In the genomic region with DNA sequence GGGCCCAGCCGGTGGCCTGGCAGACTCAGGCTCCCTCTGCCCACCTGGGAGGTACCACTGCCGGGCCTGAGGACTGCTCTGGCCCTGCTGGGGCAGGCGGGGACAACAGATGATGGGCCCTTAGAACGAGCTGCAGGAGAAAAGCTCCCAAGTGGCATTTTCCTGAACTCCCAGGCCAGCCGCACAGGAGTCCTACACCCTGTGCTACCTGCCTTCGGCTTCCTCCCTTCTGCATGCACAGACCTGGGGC, we compare ENCODE assay signal across 7 cellular contexts. TPM values are rescaled to one million over a fixed set of nuclear protein-coding genes. Genes with fewer than 3 reads are reported as not detected.
A peak's percentile ranks its signal among the peaks of the same experiment; 100 is the strongest.
DNase-seq lines count a peak whose midpoint lies in the region; FAIRE-seq and TF ChIP-seq lines count a peak whose summit lies in the region.

No MANE protein-coding gene starts in this region.

- peaks cover 30% of the 10 kb centered on the region for H3F3A ChIP-seq in PC-9 (ENCODE audit: insufficient read depth, low read depth)

- no peaks in the 10 kb centered on the region for H3K9me3 Mint-ChIP-seq in activated CD4-positive, alpha-beta memory T cell treated with anti-CD3 and anti-CD28 coated beads, Interleukin-2, amount 10 ng/mL, durations not matched to agents 7 days and 5 days
- H3K9me3 Mint-ChIP-seq in stimulated activated naive CD8-positive, alpha-beta T cell treated with anti-CD3 and anti-CD28 coated beads, Interleukin-15, Interleukin-2, amounts not matched to agents 100 ng/mL and 50 ng/mL, for 24 hours, result no peaks in the 10 kb centered on the region

- no TSS peak for BruUV-seq in PC-9 (replicated peaks; lab: Mats Ljungman, UMichigan)

- H3K9me2 ChIP-seq in PC-9 (ENCODE audit: insufficient read depth), result no peaks in the 10 kb centered on the region

- no peak overlapping the region for H3K4me2 ChIP-seq in PC-9

- H3K36me3 ChIP-seq in left ventricle myocardium inferior (peaks cover 41% of the 10 kb centered on the region), PC-9 (ENCODE audit: low read depth) (peaks cover 21% of the 10 kb centered on the region)

- CTCF ChIA-PET in activated CD4-positive, alpha-beta memory T cell treated with anti-CD3 and anti-CD28 coated beads, Interleukin-2, amount 10 ng/mL, durations not matched to agents 7 days and 5 days (lab: Charles Lee), result interaction anchor here (1.3 to 2.5 kb wide), 6 partner anchors 9 to 328 kb away, joined by 5 to 24 read pairs (median 10); partner anchors contain the start of genes DSTN and RRBP1
- CTCF ChIA-PET in PC-9 (lab: Charles Lee), result interaction anchor here (1.0 kb wide), 1 partner anchor 32 kb away, joined by 3 read pairs; no protein-coding TSS in a partner anchor

- no peak overlapping the region for H2AFZ ChIP-seq in PC-9

- H3K4me1 ChIP-seq in left ventricle myocardium inferior, result peaks cover 83% of the 10 kb centered on the region
- peaks cover 5% of the 10 kb centered on the region for H3K4me1 ChIP-seq in PC-9 (replicated peaks; ENCODE audit: insufficient read depth)

- TF ChIP-seq CTCF in HFF-Myc (IDR thresholded peaks at IDR 0.05; ENCODE audit: low read depth, low read length, missing control alignments), result peak; percentile 39
- no peak for TF ChIP-seq CTCF in left ventricle myocardium inferior (IDR thresholded peaks at IDR 0.05; ENCODE audit: borderline replicate concordance)
- TF ChIP-seq CTCF in PC-9 (conservative IDR thresholded peaks at IDR 0.05), result no peak

- TF ChIP-seq POLR2A in GM12892 (IDR thresholded peaks at IDR 0.05; ENCODE audit: low read depth, low read length), result no peak

- H3K27ac Mint-ChIP-seq in activated CD4-positive, alpha-beta memory T cell treated with anti-CD3 and anti-CD28 coated beads, Interleukin-2, amount 10 ng/mL, durations not matched to agents 7 days and 5 days, result peak overlapping the region; percentile 95
- H3K27ac Mint-ChIP-seq in stimulated activated naive CD8-positive, alpha-beta T cell treated with anti-CD3 and anti-CD28 coated beads, Interleukin-15, Interleukin-2, amounts not matched to agents 100 ng/mL and 50 ng/mL, for 24 hours, result peak overlapping the region; percentile 16

- H3K27ac ChIP-seq in left ventricle myocardium inferior (replicated peaks) (peak overlapping the region; percentile 67), PC-9 (no peak overlapping the region)

- POLR2A ChIA-PET in activated CD4-positive, alpha-beta memory T cell treated with anti-CD3 and anti-CD28 coated beads, Interleukin-2, amount 10 ng/mL, durations not matched to agents 7 days and 5 days (lab: Charles Lee), result interaction anchor here (0.7 to 2.6 kb wide), 13 partner anchors 10 to 356 kb away, joined by 3 to 47 read pairs (median 4); partner anchors contain the start of genes BFSP1, DSTN and RRBP1
- POLR2A ChIA-PET in PC-9 (lab: Charles Lee; ENCODE audit: unreplicated experiment), result no interaction called here

- peaks cover 50% of the 10 kb centered on the region for H3K4me1 Mint-ChIP-seq in activated CD4-positive, alpha-beta memory T cell treated with anti-CD3 and anti-CD28 coated beads, Interleukin-2, amount 10 ng/mL, durations not matched to agents 7 days and 5 days
- peaks cover 40% of the 10 kb centered on the region for H3K4me1 Mint-ChIP-seq in stimulated activated naive CD8-positive, alpha-beta T cell treated with anti-CD3 and anti-CD28 coated beads, Interleukin-15, Interleukin-2, amounts not matched to agents 100 ng/mL and 50 ng/mL, for 24 hours (ENCODE audit: low read depth)

- H3K4me3 ChIP-seq in HFF-Myc (replicated peaks; ENCODE audit: low read depth, low read length) (no peak overlapping the region), left ventricle myocardium inferior (no peak overlapping the region), PC-9 (no peak overlapping the region)

- intact Hi-C loops in left ventricle myocardium inferior (cut with micrococcal nuclease) (loop anchor here (10.0 kb wide), 1 partner anchor 76 kb away; the partner anchor contains the start of gene BFSP1), PC-9 (cut with micrococcal nuclease; ENCODE audit: unreplicated experiment) (loop anchor here (2.0 kb wide), 1 partner anchor 288 kb away; no protein-coding TSS in a partner anchor)

- H3K36me3 Mint-ChIP-seq in activated CD4-positive, alpha-beta memory T cell treated with anti-CD3 and anti-CD28 coated beads, Interleukin-2, amount 10 ng/mL, durations not matched to agents 7 days and 5 days (ENCODE audit: low read depth), result peaks cover 26% of the 10 kb centered on the region
- peaks cover 13% of the 10 kb centered on the region for H3K36me3 Mint-ChIP-seq in stimulated activated naive CD8-positive, alpha-beta T cell treated with anti-CD3 and anti-CD28 coated beads, Interleukin-15, Interleukin-2, amounts not matched to agents 100 ng/mL and 50 ng/mL, for 24 hours (ENCODE audit: low read depth)

- H3K79me2 ChIP-seq in PC-9 (ENCODE audit: low read depth), result peaks cover 25% of the 10 kb centered on the region

- DNase-seq in HFF-Myc (ENCODE audit: extremely low read depth, low read depth) (no peak), left ventricle myocardium inferior (no peak), DMS 273 treated with DMSO at 0.1 percent for 48 hours (lab: John Stamatoyannopoulos, UW) (no peak), PC-9 (no peak), GM12892 (ENCODE audit: insufficient read length) (no peak)
- no peak for DNase-seq in activated CD4-positive, alpha-beta memory T cell treated with anti-CD3 and anti-CD28 coated beads, Interleukin-2, amount 10 ng/mL, durations not matched to agents 7 days and 5 days

- H3K27me3 ChIP-seq in left ventricle myocardium inferior (ENCODE audit: low read depth) (no peaks in the 10 kb centered on the region), PC-9 (ENCODE audit: insufficient read depth, low read depth) (no peaks in the 10 kb centered on the region)

- peak overlapping the region; percentile 48 for H3K4me3 Mint-ChIP-seq in activated CD4-positive, alpha-beta memory T cell treated with anti-CD3 and anti-CD28 coated beads, Interleukin-2, amount 10 ng/mL, durations not matched to agents 7 days and 5 days
- H3K4me3 Mint-ChIP-seq in stimulated activated naive CD8-positive, alpha-beta T cell treated with anti-CD3 and anti-CD28 coated beads, Interleukin-15, Interleukin-2, amounts not matched to agents 100 ng/mL and 50 ng/mL, for 24 hours, result peak overlapping the region; percentile 5

- peaks cover 15% of the 10 kb centered on the region; the same call in 1 of the 2 replicates for H4K20me1 ChIP-seq in PC-9 (ENCODE audit: insufficient read depth)

- FAIRE-seq in GM12892 (lab: Jason Lieb, UNC), result no peak

- no peaks in the 10 kb centered on the region for H3K27me3 Mint-ChIP-seq in activated CD4-positive, alpha-beta memory T cell treated with anti-CD3 and anti-CD28 coated beads, Interleukin-2, amount 10 ng/mL, durations not matched to agents 7 days and 5 days
- H3K27me3 Mint-ChIP-seq in stimulated activated naive CD8-positive, alpha-beta T cell treated with anti-CD3 and anti-CD28 coated beads, Interleukin-15, Interleukin-2, amounts not matched to agents 100 ng/mL and 50 ng/mL, for 24 hours, result no peaks in the 10 kb centered on the region

- no peaks in the 10 kb centered on the region for H3K9me3 ChIP-seq in left ventricle myocardium inferior (replicated peaks)
- no peaks in the 10 kb centered on the region for H3K9me3 ChIP-seq in PC-9 (ENCODE audit: insufficient read depth, low read depth)

RNA-seq across cellular contexts. Expression of gene DSTN, which starts 41.3 kb away (rescaled TPM):
- total RNA-seq in activated CD4-positive, alpha-beta memory T cell treated with anti-CD3 and anti-CD28 coated beads, Interleukin-2, amount 10 ng/mL, durations not matched to agents 7 days and 5 days, result 100 to 1,000 TPM; 104 to 109 TPM
- total RNA-seq in left ventricle myocardium inferior, result 635 TPM
- total RNA-seq in PC-9 (2021), result 296 and 366 TPM in 2 replicates
- polyA plus RNA-seq in GM12892 (2012; ENCODE audit: missing spikeins), result 46.9 TPM
